In genomic region chr6:87407896-87408720, GRCh38 we compare ENCODE assay signal across 8 cellular contexts. TPM values are rescaled to one million over a fixed set of nuclear protein-coding genes. Genes with fewer than 3 reads are reported as not detected.
DNase-seq lines count a peak whose midpoint lies in the region; ATAC-seq and TF ChIP-seq lines count a peak whose summit lies in the region.

A gene with protein sequence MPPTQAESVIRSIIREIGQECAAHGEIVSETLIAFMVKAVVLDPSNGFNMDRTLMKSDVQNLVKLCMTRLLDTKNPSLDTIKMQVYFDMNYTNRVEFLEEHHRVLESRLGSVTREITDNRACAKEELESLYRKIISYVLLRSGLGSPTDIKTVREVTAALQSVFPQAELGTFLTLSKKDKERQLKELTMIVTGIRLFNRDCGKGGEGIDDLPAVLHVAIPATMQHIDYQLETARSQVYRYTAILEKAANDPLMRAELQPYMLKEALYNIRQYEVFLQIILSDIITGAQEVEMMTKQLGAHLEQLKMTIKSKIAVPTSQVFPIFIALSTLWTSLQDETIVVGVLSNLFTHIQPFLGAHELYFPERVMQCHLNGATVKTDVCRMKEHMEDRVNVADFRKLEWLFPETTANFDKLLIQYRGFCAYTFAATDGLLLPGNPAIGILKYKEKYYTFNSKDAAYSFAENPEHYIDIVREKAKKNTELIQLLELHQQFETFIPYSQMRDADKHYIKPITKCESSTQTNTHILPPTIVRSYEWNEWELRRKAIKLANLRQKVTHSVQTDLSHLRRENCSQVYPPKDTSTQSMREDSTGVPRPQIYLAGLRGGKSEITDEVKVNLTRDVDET (plus strand): TSS chr6:87407972. CDS start chr6:87409840, 1,868 bp downstream.

- peak within 1 kb of the TSS; percentile 89 for H3K27ac ChIP-seq in left ventricle myocardium inferior (replicated peaks)
- H3K27ac ChIP-seq in prostate gland, result peak within 1 kb of the TSS; percentile 82 to 87

- peak; percentile 33; the same call in 1 of the 2 replicates for TF ChIP-seq CTCF in GM12875 (IDR thresholded peaks at IDR 0.05; ENCODE audit: borderline replicate concordance, insufficient read depth, low read depth, low read length)
- TF ChIP-seq CTCF in left ventricle myocardium inferior (IDR thresholded peaks at IDR 0.05; ENCODE audit: borderline replicate concordance), result peak; percentile 21
- TF ChIP-seq CTCF in prostate gland (IDR thresholded peaks at IDR 0.05), result peak in 1 of 4 experiments; percentile 14

- H3K27me3 Mint-ChIP-seq in T-helper 1 cell treated with Interleukin-12 subunit alpha and Interleukin-12 subunit beta and Interleukin-4 antibody, amounts not matched to agents 30 μg/mL and 1 μg/mL, for 36 hours (ENCODE audit: low read depth), result peaks cover 43% of the 10 kb centered on the region

- H3K4me1 ChIP-seq in left ventricle myocardium inferior (peaks cover 12% of the 10 kb centered on the region), prostate gland (replicated peaks) (no peaks in the 10 kb centered on the region)

- TF ChIP-seq POLR2A in prostate gland (IDR thresholded peaks at IDR 0.05), result no peak

- H3K27ac Mint-ChIP-seq in T-helper 1 cell treated with Interleukin-12 subunit alpha and Interleukin-12 subunit beta and Interleukin-4 antibody, amounts not matched to agents 30 μg/mL and 1 μg/mL, for 36 hours, result peak within 1 kb of the TSS; percentile 55

- H3K27me3 ChIP-seq in left ventricle myocardium inferior (ENCODE audit: low read depth) (no peaks in the 10 kb centered on the region), prostate gland (replicated peaks; ENCODE audit: insufficient read depth) (no peaks in the 10 kb centered on the region)

- H3K4me3 Mint-ChIP-seq in T-helper 1 cell treated with Interleukin-12 subunit alpha and Interleukin-12 subunit beta and Interleukin-4 antibody, amounts not matched to agents 30 μg/mL and 1 μg/mL, for 36 hours, result peak within 1 kb of the TSS; percentile 87

- H3K9me3 Mint-ChIP-seq in T-helper 1 cell treated with Interleukin-12 subunit alpha and Interleukin-12 subunit beta and Interleukin-4 antibody, amounts not matched to agents 30 μg/mL and 1 μg/mL, for 36 hours, result no peaks in the 10 kb centered on the region

- H3K36me3 ChIP-seq in left ventricle myocardium inferior (no peaks in the 10 kb centered on the region), prostate gland (no peaks in the 10 kb centered on the region)

- ATAC-seq in HG02840 (IDR thresholded peaks at IDR 0.05; ENCODE audit: low FRiP score, unreplicated experiment), result peak; percentile 90

- intact Hi-C loops in left ventricle myocardium inferior (cut with micrococcal nuclease), result no loop called here
- intact Hi-C loops in prostate gland (cut with DNase I), result loop anchor here (5.0 kb wide), 1 partner anchor 64 kb away; the partner anchor contains the start of gene SLC35A1

- H3K4me3 ChIP-seq in GM12875 (ENCODE audit: low read depth, low read length) (peak within 1 kb of the TSS; percentile 85), left ventricle myocardium inferior (peak within 1 kb of the TSS; percentile 98), prostate gland (peak within 1 kb of the TSS; percentile 79 to 96)

- H3K9me3 ChIP-seq in left ventricle myocardium inferior (replicated peaks), result no peaks in the 10 kb centered on the region
- H3K9me3 ChIP-seq in prostate gland, result no peaks in the 10 kb centered on the region

- H3K4me1 Mint-ChIP-seq in T-helper 1 cell treated with Interleukin-12 subunit alpha and Interleukin-12 subunit beta and Interleukin-4 antibody, amounts not matched to agents 30 μg/mL and 1 μg/mL, for 36 hours (ENCODE audit: low read depth), result peaks cover 7% of the 10 kb centered on the region

- under 1% methylated on average over 67 of the region's 82 CpGs for WGBS in prostate gland

- H3K36me3 Mint-ChIP-seq in T-helper 1 cell treated with Interleukin-12 subunit alpha and Interleukin-12 subunit beta and Interleukin-4 antibody, amounts not matched to agents 30 μg/mL and 1 μg/mL, for 36 hours (ENCODE audit: low read depth), result no peaks in the 10 kb centered on the region

- peak; percentile 80 for DNase-seq in NCI-H1436 (lab: John Stamatoyannopoulos, UW)
- peak; percentile 40 for DNase-seq in amniotic stem cell (lab: John Stamatoyannopoulos, UW)
- DNase-seq in left ventricle myocardium inferior, result peak; percentile 75
- peak; percentile 77 for DNase-seq in prostate gland (ENCODE audit: low spot score)
- peak; percentile 74 for DNase-seq in ureter (ENCODE audit: low spot score)

RNA-seq across cellular contexts. Expression of the gene that starts here (rescaled TPM):
- 0.11 TPM for total RNA-seq in left ventricle myocardium inferior
- total RNA-seq in prostate gland, result 10 to 100 TPM in 1 of 2 donors, 1 to 10 TPM in 1; 8.7 to 10.5 TPM
- 1.3 TPM for total RNA-seq in ureter

Comparison
In these comparisons a context has a peak if more than half of its experiments do, and no peak if none do; other contexts are left out.
1. Peak in every context shown above with its lines: DNase-seq, ATAC-seq, H3K4me3 ChIP-seq and H3K27ac ChIP-seq.
2. Peak in DNase-seq, H3K4me3 ChIP-seq and H3K27ac ChIP-seq in left ventricle myocardium inferior; RNA of the gene not detected or under 1 TPM.